ENCODE assay signal across 24 cellular contexts in the genomic region with DNA sequence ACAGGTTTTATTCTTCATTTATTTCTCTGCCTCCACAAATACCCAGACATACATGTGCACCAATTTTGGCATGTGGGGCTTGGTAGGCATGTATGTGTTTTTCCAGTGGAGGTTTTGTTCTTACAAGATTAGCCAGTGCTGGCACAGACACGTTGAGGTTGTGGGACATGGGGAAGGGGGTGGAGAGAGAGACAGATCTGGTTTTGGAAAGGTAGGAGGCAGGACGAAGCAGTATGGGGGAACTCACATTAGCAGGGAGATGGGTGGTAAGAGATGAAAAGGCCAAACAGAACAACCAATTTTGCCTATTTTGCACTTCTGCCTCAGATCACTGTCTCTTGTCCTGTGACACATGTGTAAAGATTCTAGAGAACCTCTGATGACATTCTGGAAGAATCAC.
"Had no signal": no experiment of that assay in that cellular context is flagged by ENCODE, and none has a peak within 500 bp of the region (broad histone marks: within the 10 kb centered on the region; RNA-seq: fewer than 3 reads in every experiment).

No MANE protein-coding gene starts in this region.

- H3K4me3 Mint-ChIP-seq: dendritic cell treated with granulocyte-macrophage colony-stimulating factor and Interleukin-4, amounts not matched to agents 40 ng/mL and 50 ng/mL, for 4 days; effector memory CD8-positive, alpha-beta T cell; endodermal cell had no signal

- H3K4me3 ChIP-seq: colonic mucosa, coronary artery, dorsolateral prefrontal cortex, esophagus squamous epithelium, gastrocnemius medialis, gastroesophageal sphincter, heart left ventricle, heart right ventricle had no signal

- H3K9me3 Mint-ChIP-seq: effector memory CD8-positive, alpha-beta T cell; endodermal cell had no signal

- H3K4me1 ChIP-seq: colonic mucosa, esophagus squamous epithelium, foreskin keratinocyte, gastrocnemius medialis, gastroesophageal sphincter, heart left ventricle, heart right ventricle had no signal

- H3K27me3 ChIP-seq: colonic mucosa, dorsolateral prefrontal cortex, foreskin keratinocyte, gastrocnemius medialis had no signal

- H3K27ac ChIP-seq: colonic mucosa, coronary artery, dorsolateral prefrontal cortex, epithelial cell of prostate, esophagus squamous epithelium, foreskin keratinocyte, gastrocnemius medialis, gastroesophageal sphincter, heart left ventricle, heart right ventricle had no signal

- H3K4me1 Mint-ChIP-seq: endodermal cell had no signal

- ATAC-seq: effector memory CD8-positive, alpha-beta T cell; esophagus mucosa; foreskin keratinocyte; gastrocnemius medialis; gastroesophageal sphincter; heart left ventricle; heart right ventricle had no signal

- H3K27ac Mint-ChIP-seq: dendritic cell treated with granulocyte-macrophage colony-stimulating factor and Interleukin-4, amounts not matched to agents 40 ng/mL and 50 ng/mL, for 4 days; effector memory CD8-positive, alpha-beta T cell; endodermal cell had no signal

- H3K36me3 ChIP-seq: colonic mucosa, esophagus squamous epithelium, gastrocnemius medialis, gastroesophageal sphincter, heart left ventricle, heart right ventricle had no signal

- DNase-seq: colonic mucosa; cortex of kidney; dermis blood vessel endothelial cell; dorsolateral prefrontal cortex; effector CD4-positive, alpha-beta T cell; effector CD8-positive, alpha-beta T cell; effector memory CD4-positive, alpha-beta T cell; effector memory CD8-positive, alpha-beta T cell; endodermal cell; erythroblast; esophagus squamous epithelium; foreskin fibroblast; foreskin keratinocyte; foreskin melanocyte; gastrocnemius medialis; glutamatergic neuron; head of caudate nucleus; heart left ventricle; heart right ventricle had no signal

- H3K9me3 ChIP-seq: colonic mucosa, esophagus squamous epithelium, gastrocnemius medialis, gastroesophageal sphincter, heart right ventricle had no signal
